Comparison of ENCODE assay signal across 8 cellular contexts in the genomic region with DNA sequence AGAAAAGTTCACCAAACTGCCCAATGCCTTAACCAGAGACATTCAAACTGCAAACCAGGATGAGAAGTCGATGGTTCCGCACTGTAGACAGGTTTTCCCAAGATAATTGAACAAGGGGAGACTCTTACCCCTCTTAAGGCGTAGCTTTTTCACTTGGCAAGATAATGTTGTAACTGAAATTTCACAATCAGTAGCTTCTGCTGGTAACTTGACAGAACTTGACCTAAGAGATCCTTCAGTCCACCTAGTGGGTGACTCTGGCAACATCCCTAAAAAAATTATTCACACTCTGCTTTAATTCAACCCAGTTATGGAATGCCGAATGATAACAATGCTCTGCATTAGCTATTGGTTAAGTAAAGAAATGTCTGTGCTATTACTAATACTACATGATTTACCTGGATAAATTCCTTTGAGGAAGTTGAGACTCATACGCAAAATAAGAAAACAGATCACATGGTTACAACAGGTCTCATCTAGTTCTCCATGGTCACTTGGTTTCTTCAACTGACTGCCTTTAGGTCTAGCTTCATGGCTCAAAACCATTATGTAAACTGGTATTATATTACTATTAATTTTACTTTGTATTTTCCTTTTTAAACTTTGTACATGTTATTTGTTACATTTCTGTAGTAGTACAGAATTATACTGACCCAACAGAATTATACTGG. TPM values are rescaled to one million over a fixed set of nuclear protein-coding genes. Genes with fewer than 3 reads are reported as not detected.
DNase-seq lines count a peak whose midpoint lies in the region; ATAC-seq, FAIRE-seq and TF ChIP-seq lines count a peak whose summit lies in the region.

No MANE protein-coding gene starts in this region.

- H3K27ac Mint-ChIP-seq in dendritic cell treated with granulocyte-macrophage colony-stimulating factor and Interleukin-4, amounts not matched to agents 40 ng/mL and 50 ng/mL, for 4 days, result peak overlapping the region; percentile 70

- TF ChIP-seq CTCF in mucosa of descending colon (IDR thresholded peaks at IDR 0.05), result no peak

- no peak overlapping the region for H3K4me3 ChIP-seq in mucosa of descending colon

- FAIRE-seq in GM19239 (lab: Jason Lieb, UNC), result no peak

- peaks cover 61% of the 10 kb centered on the region for H3K4me1 Mint-ChIP-seq in dendritic cell treated with granulocyte-macrophage colony-stimulating factor and Interleukin-4, amounts not matched to agents 40 ng/mL and 50 ng/mL, for 4 days (ENCODE audit: low read depth)

- peak; percentile 62 for ATAC-seq in GM18502 (IDR thresholded peaks at IDR 0.05; ENCODE audit: poor library complexity, unreplicated experiment)
- peak; percentile 52 for ATAC-seq in mucosa of descending colon
- no peak for ATAC-seq in GM19023 (IDR thresholded peaks at IDR 0.05; ENCODE audit: unreplicated experiment)

- DNase-seq in NCI-H226 (peak; percentile 58), mucosa of descending colon (no peak), GM19239 (ENCODE audit: insufficient read length, low spot score) (no peak), C1 segment of cervical spinal cord (lab: John Stamatoyannopoulos, UW) (no peak), 8988T (no peak)

- no peaks in the 10 kb centered on the region for H3K36me3 Mint-ChIP-seq in dendritic cell treated with granulocyte-macrophage colony-stimulating factor and Interleukin-4, amounts not matched to agents 40 ng/mL and 50 ng/mL, for 4 days (ENCODE audit: low read depth)

- H3K9me3 Mint-ChIP-seq in dendritic cell treated with granulocyte-macrophage colony-stimulating factor and Interleukin-4, amounts not matched to agents 40 ng/mL and 50 ng/mL, for 4 days, result no peaks in the 10 kb centered on the region

- H3K9me3 ChIP-seq in mucosa of descending colon, result no peaks in the 10 kb centered on the region

- H3K36me3 ChIP-seq in mucosa of descending colon (ENCODE audit: low read depth), result no peaks in the 10 kb centered on the region

- H3K27me3 Mint-ChIP-seq in dendritic cell treated with granulocyte-macrophage colony-stimulating factor and Interleukin-4, amounts not matched to agents 40 ng/mL and 50 ng/mL, for 4 days, result no peaks in the 10 kb centered on the region

- intact Hi-C loops in dendritic cell treated with granulocyte-macrophage colony-stimulating factor and Interleukin-4, amounts not matched to agents 40 ng/mL and 50 ng/mL, for 4 days (cut with micrococcal nuclease), result loop anchor here (1.0 kb wide), 1 partner anchor 69 kb away; no protein-coding TSS in a partner anchor
- intact Hi-C loops in mucosa of descending colon (cut with DNase I, micrococcal nuclease), result loop anchor here in 1 of 2 donors (10.0 kb wide), 1 partner anchor 63 kb away; no protein-coding TSS in a partner anchor

- no peak overlapping the region for H3K4me3 Mint-ChIP-seq in dendritic cell treated with granulocyte-macrophage colony-stimulating factor and Interleukin-4, amounts not matched to agents 40 ng/mL and 50 ng/mL, for 4 days

- H3K4me1 ChIP-seq in mucosa of descending colon (ENCODE audit: low read depth), result no peaks in the 10 kb centered on the region

RNA-seq across cellular contexts. Expression of gene ELF2, which starts 9.1 kb away (rescaled TPM):
- 10 to 100 TPM; 34.9 to 67.2 (median 51.9) TPM for total RNA-seq in mucosa of descending colon
